Comparison of ENCODE assay signal across 1 cellular context in the genomic region with DNA sequence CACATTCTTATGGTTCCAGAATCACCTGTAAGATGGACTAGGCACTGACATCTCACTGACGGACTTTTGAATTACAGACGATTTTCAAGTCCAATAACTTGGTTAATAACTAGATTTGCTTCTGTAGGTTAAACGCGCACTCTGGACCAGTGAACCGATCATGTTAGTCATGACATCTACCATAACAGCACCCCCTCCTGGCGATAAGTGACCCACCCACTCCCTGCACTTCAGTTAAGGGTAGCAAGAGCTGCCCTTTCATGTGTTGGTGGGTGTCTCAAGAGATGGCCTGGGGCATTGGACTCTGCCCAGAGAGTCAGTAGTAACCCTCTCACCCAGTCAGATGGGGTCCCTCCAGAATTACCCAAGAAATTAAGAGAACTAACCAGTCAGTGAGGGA.
TF ChIP-seq lines count a peak whose summit lies in the region.

No MANE protein-coding gene starts in this region.

TF ChIP-seq in SK-N-SH, 30 proteins besides CTCF, POLR2A, EP300 and RAD21 (continued from another document):
- TF ChIP-seq, protein P1, sequence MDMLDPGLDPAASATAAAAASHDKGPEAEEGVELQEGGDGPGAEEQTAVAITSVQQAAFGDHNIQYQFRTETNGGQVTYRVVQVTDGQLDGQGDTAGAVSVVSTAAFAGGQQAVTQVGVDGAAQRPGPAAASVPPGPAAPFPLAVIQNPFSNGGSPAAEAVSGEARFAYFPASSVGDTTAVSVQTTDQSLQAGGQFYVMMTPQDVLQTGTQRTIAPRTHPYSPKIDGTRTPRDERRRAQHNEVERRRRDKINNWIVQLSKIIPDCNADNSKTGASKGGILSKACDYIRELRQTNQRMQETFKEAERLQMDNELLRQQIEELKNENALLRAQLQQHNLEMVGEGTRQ (IDR thresholded peaks at IDR 0.05; ENCODE audit: borderline replicate concordance, low read depth, low read length) = no peak
- TF ChIP-seq, protein P2, sequence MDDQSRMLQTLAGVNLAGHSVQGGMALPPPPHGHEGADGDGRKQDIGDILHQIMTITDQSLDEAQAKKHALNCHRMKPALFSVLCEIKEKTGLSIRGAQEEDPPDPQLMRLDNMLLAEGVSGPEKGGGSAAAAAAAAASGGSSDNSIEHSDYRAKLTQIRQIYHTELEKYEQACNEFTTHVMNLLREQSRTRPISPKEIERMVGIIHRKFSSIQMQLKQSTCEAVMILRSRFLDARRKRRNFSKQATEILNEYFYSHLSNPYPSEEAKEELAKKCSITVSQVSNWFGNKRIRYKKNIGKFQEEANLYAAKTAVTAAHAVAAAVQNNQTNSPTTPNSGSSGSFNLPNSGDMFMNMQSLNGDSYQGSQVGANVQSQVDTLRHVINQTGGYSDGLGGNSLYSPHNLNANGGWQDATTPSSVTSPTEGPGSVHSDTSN (IDR thresholded peaks at IDR 0.05) = no peak
